ENCODE assay signal across 19 cellular contexts in genomic region chr2:200203381-200203827, GRCh38.
A peak's percentile ranks its signal among the peaks of the same experiment; 100 is the strongest.
DNase-seq lines count a peak whose midpoint lies in the region; ATAC-seq and TF ChIP-seq lines count a peak whose summit lies in the region.
"Had no signal": no experiment of that assay in that cellular context is flagged by ENCODE, and none has a peak within 500 bp of the region (broad histone marks: within the 10 kb centered on the region; RNA-seq: fewer than 3 reads in every experiment).

No MANE protein-coding gene starts in this region.

- peaks cover 46 to 51% of the 10 kb centered on the region in 2 experiments for H3K4me1 Mint-ChIP-seq in H9
- peaks cover 63% of the 10 kb centered on the region for H3K4me1 Mint-ChIP-seq in WTC11
- H3K4me1 Mint-ChIP-seq in neural progenitor cell, result peaks cover 11% of the 10 kb centered on the region
- no peaks in the 10 kb centered on the region for H3K4me1 Mint-ChIP-seq in activated T-cell treated with anti-CD3 and anti-CD28 coated beads, Interleukin-2, amount 50 U/mL, for 24 hours (ENCODE audit: low read depth)
- H3K4me1 Mint-ChIP-seq: CD4-positive, alpha-beta memory T cell had no signal

- H3K9me3 ChIP-seq in H9 (ENCODE audit: control insufficient read depth, low read depth, low read length), result no peaks in the 10 kb centered on the region
- peaks cover 9% of the 10 kb centered on the region for H3K9me3 ChIP-seq in neural progenitor cell (ENCODE audit: low read depth)
- H3K9me3 ChIP-seq in heart left ventricle, result peaks cover 0 to 15% (median 3%) of the 10 kb centered on the region in 12 donors
- H3K9me3 ChIP-seq: HAP-1 had no signal

- no peak overlapping the region for H3K4ac ChIP-seq in H9 (ENCODE audit: low read depth, low read length)

- no peak overlapping the region for H2BK12ac ChIP-seq in H9 (ENCODE audit: insufficient read length, low read depth, low read length)

- no peak overlapping the region for H4K91ac ChIP-seq in H9 (ENCODE audit: insufficient read length, low read depth, low read length)

- POLR2A ChIA-PET in WTC11 (lab: Charles Lee), result no interaction called here

- H2BK15ac ChIP-seq in H9 (ENCODE audit: low read depth, low read length), result no peak overlapping the region

- peaks cover 7% of the 10 kb centered on the region for H3F3A ChIP-seq in neural progenitor cell (ENCODE audit: low read depth)

- H3K79me1 ChIP-seq in H9 (ENCODE audit: insufficient read depth, low read depth, low read length, poor library complexity, severe bottlenecking), result no peaks in the 10 kb centered on the region

- H3K14ac ChIP-seq in H9 (ENCODE audit: insufficient read depth, low read length), result no peak overlapping the region

- no peak overlapping the region for H3K18ac ChIP-seq in H9 (ENCODE audit: insufficient read length, low read depth, low read length)

- WGBS in H9 (ENCODE audit: extremely low coverage, insufficient read length, low lambda C conversion rate), result no CpG with 5 or more reads among the region's 2 CpGs
- 76 to 86% (median 84%) methylated on average over 2 of the region's 2 CpGs for WGBS in heart left ventricle, 4 donors

- H2BK5ac ChIP-seq in H9 (ENCODE audit: insufficient read length, low read length), result no peak overlapping the region

- TF ChIP-seq POLR2A in heart left ventricle (IDR thresholded peaks at IDR 0.05), result no peak

- no peak overlapping the region for H3K4me3 ChIP-seq in neural progenitor cell
- no peak overlapping the region for H3K4me3 ChIP-seq in H7 (ENCODE audit: insufficient read depth, low read depth, low read length)
- no peak overlapping the region for H3K4me3 ChIP-seq in heart left ventricle
- H3K4me3 ChIP-seq: A549, HAP-1 had no signal

- ATAC-seq in WTC11 (peak; percentile 91), heart left ventricle (no peak)
- ATAC-seq: A549, Right ventricle myocardium inferior had no signal

- intact Hi-C loops in heart left ventricle (cut with DNase I), result no loop called here

- no peak overlapping the region for H3K23ac ChIP-seq in H9 (ENCODE audit: insufficient read length, low read depth, low read length)

- H4K20me1 ChIP-seq in H9 (ENCODE audit: control insufficient read depth, insufficient read depth, insufficient read length) (no peaks in the 10 kb centered on the region), neural progenitor cell (ENCODE audit: low read depth) (no peaks in the 10 kb centered on the region)

- no peak overlapping the region for H2AFZ ChIP-seq in H9 (ENCODE audit: low read length)
- no peak overlapping the region for H2AFZ ChIP-seq in neural progenitor cell (replicated peaks)

- no peak for TF ChIP-seq CTCF in H9 (conservative IDR thresholded peaks at IDR 0.05)
- TF ChIP-seq CTCF in WTC11 (IDR thresholded peaks at IDR 0.05), result no peak
- TF ChIP-seq CTCF in neural progenitor cell (IDR thresholded peaks at IDR 0.05), result no peak
- no peak for TF ChIP-seq CTCF in heart left ventricle (IDR thresholded peaks at IDR 0.05)

- no peak overlapping the region for H3K56ac ChIP-seq in H9 (ENCODE audit: insufficient read length, low read depth, low read length)

- no peak overlapping the region for H2BK120ac ChIP-seq in H9 (ENCODE audit: low read depth, low read length, poor library complexity, severe bottlenecking)

- peak overlapping the region; percentile 96 for H3K27ac ChIP-seq in H9 (ENCODE audit: insufficient read length, low read depth, low read length)
- no peak overlapping the region for H3K27ac ChIP-seq in neural progenitor cell
- no peak overlapping the region for H3K27ac ChIP-seq in heart left ventricle
- H3K27ac ChIP-seq: A549 had no signal

- DNase-seq in H9 (no peak), WTC11 (ENCODE audit: low spot score) (no peak), iPS DF 19.7 (ENCODE audit: low read depth, low spot score) (peak; percentile 99), neural progenitor cell (ENCODE audit: low spot score) (peak; percentile 17), H7 (no peak), islet precursor cell (no peak), heart left ventricle (no peak)
- DNase-seq in activated T-cell treated with anti-CD3 and anti-CD28 coated beads, Interleukin-2, amount 50 U/mL, for 24 hours, result no peak
- DNase-seq: Calu3; CD4-positive, alpha-beta memory T cell; DMS53; EL; NCI-H1048; NCI-H1436 treated with DMSO at 0.1 percent for 48 hours; NCI-H2081 treated with DMSO at 0.1 percent for 48 hours; NCI-H446 treated with DMSO at 0.1 percent for 48 hours had no signal

- H3K4me2 ChIP-seq in H9 (ENCODE audit: insufficient read depth, insufficient read length, low read length) (no peak overlapping the region), neural progenitor cell (peak overlapping the region; percentile 38)
- H3K4me2 ChIP-seq: A549 had no signal

- H3K9ac ChIP-seq in H9 (ENCODE audit: extremely low read depth, insufficient read length, low read length), result no peak overlapping the region
- H3K9ac ChIP-seq in neural progenitor cell, result no peak overlapping the region

- H3K27me3 Mint-ChIP-seq in H9 (ENCODE audit: low read depth), result no peaks in the 10 kb centered on the region
- H3K27me3 Mint-ChIP-seq in WTC11 (ENCODE audit: low read depth), result no peaks in the 10 kb centered on the region
- H3K27me3 Mint-ChIP-seq in neural progenitor cell (ENCODE audit: insufficient read depth, low read depth), result peaks cover 2% of the 10 kb centered on the region
- peaks cover 9% of the 10 kb centered on the region for H3K27me3 Mint-ChIP-seq in activated T-cell treated with anti-CD3 and anti-CD28 coated beads, Interleukin-2, amount 50 U/mL, for 24 hours

- peaks cover 22% of the 10 kb centered on the region in 2 experiments for H3K9me3 Mint-ChIP-seq in H9
- H3K9me3 Mint-ChIP-seq in WTC11, result peaks cover 22% of the 10 kb centered on the region
- H3K9me3 Mint-ChIP-seq in neural progenitor cell, result peaks cover 11% of the 10 kb centered on the region
- H3K9me3 Mint-ChIP-seq in activated T-cell treated with anti-CD3 and anti-CD28 coated beads, Interleukin-2, amount 50 U/mL, for 24 hours, result no peaks in the 10 kb centered on the region

- H3K4me1 ChIP-seq in H9 (ENCODE audit: insufficient read depth, low read length), result peaks cover 2% of the 10 kb centered on the region; the same call in 1 of the 2 replicates
- peaks cover 20% of the 10 kb centered on the region for H3K4me1 ChIP-seq in neural progenitor cell
- H3K4me1 ChIP-seq in heart left ventricle, result peaks cover 0 to 8% (median 0%) of the 10 kb centered on the region in 12 donors
- H3K4me1 ChIP-seq: HAP-1 had no signal

- H2BK20ac ChIP-seq in H9 (ENCODE audit: low read depth, low read length, poor library complexity, severe bottlenecking), result no peak overlapping the region

- H3K79me2 ChIP-seq in H9 (ENCODE audit: insufficient read depth, low read length) (0 out of 2 replicates have a peak, but pooled peaks cover 2% of the 10 kb centered on the region), neural progenitor cell (ENCODE audit: low read depth) (no peaks in the 10 kb centered on the region)

- H3T11ph ChIP-seq in H9 (ENCODE audit: low read length), result no peak overlapping the region

- peaks cover 16 to 21% (median 20%) of the 10 kb centered on the region in 3 experiments for H3K36me3 Mint-ChIP-seq in H9 (ENCODE audit: insufficient read depth in 1 of 3, low read depth in 3 of 3)
- peaks cover 33% of the 10 kb centered on the region for H3K36me3 Mint-ChIP-seq in WTC11
- no peaks in the 10 kb centered on the region for H3K36me3 Mint-ChIP-seq in neural progenitor cell
- no peaks in the 10 kb centered on the region for H3K36me3 Mint-ChIP-seq in activated T-cell treated with anti-CD3 and anti-CD28 coated beads, Interleukin-2, amount 50 U/mL, for 24 hours (ENCODE audit: low read depth)
- H3K36me3 Mint-ChIP-seq: CD4-positive, alpha-beta memory T cell had no signal

- H2AK5ac ChIP-seq in H9 (ENCODE audit: insufficient read length, low read length), result no peak overlapping the region

- CTCF ChIA-PET in WTC11 (lab: Charles Lee), result no interaction called here

- peak overlapping the region; percentile 97 to 100 (median 97) for H3K27ac Mint-ChIP-seq in H9
- H3K27ac Mint-ChIP-seq in WTC11, result peak overlapping the region; percentile 100
- H3K27ac Mint-ChIP-seq in neural progenitor cell, result no peak overlapping the region
- H3K27ac Mint-ChIP-seq in activated T-cell treated with anti-CD3 and anti-CD28 coated beads, Interleukin-2, amount 50 U/mL, for 24 hours, result no peak overlapping the region
- H3K27ac Mint-ChIP-seq: CD4-positive, alpha-beta memory T cell had no signal

- no peaks in the 10 kb centered on the region for H3K23me2 ChIP-seq in H9 (ENCODE audit: insufficient read length, low read depth, low read length, poor library complexity, severe bottlenecking)

- H3K27me3 ChIP-seq in H9 (ENCODE audit: insufficient read depth, low read length) (no peaks in the 10 kb centered on the region), neural progenitor cell (no peaks in the 10 kb centered on the region), H7 (ENCODE audit: control insufficient read depth, insufficient read depth, low read length) (no peaks in the 10 kb centered on the region), heart left ventricle (no peaks in the 10 kb centered on the region)

- no peak overlapping the region for H4K5ac ChIP-seq in H9 (ENCODE audit: insufficient read length, low read depth, low read length)

- H4K8ac ChIP-seq in H9 (replicated peaks; ENCODE audit: insufficient read length, low read depth, low read length), result no peak overlapping the region

- no peaks in the 10 kb centered on the region for H3K36me3 ChIP-seq in neural progenitor cell
- no peaks in the 10 kb centered on the region for H3K36me3 ChIP-seq in H7 (replicated peaks; ENCODE audit: control insufficient read depth, insufficient read depth, low read length)
- H3K36me3 ChIP-seq in heart left ventricle, result no peaks in the 10 kb centered on the region
- H3K36me3 ChIP-seq: HAP-1 had no signal

- H3K4me3 Mint-ChIP-seq in H9 (0 out of 5 replicates have a peak overlapping the region, but pooled peaks of 1 of the 2 experiments have one; percentile 5), WTC11 (peak overlapping the region; percentile 3; the same call in 1 of the 2 replicates), neural progenitor cell (no peak overlapping the region)
- H3K4me3 Mint-ChIP-seq in activated T-cell treated with anti-CD3 and anti-CD28 coated beads, Interleukin-2, amount 50 U/mL, for 24 hours, result no peak overlapping the region
- H3K4me3 Mint-ChIP-seq: CD4-positive, alpha-beta memory T cell had no signal

Comparison
In these comparisons a context has a peak if more than half of its experiments do, and no peak if none do; other contexts are left out.
1. DNase-seq: peak in iPS DF 19.7 (single experiment) and neural progenitor cell (single experiment); none in H9 (single experiment), WTC11 (single experiment), activated T-cell treated with anti-CD3 and anti-CD28 coated beads, Interleukin-2, amount 50 U/mL, for 24 hours (single experiment), H7 (single experiment), islet precursor cell (single experiment) and heart left ventricle (0 of 5).
2. H3K27ac Mint-ChIP-seq: peak in H9 (3 of 3) and WTC11 (single experiment); none in neural progenitor cell (single experiment) and activated T-cell treated with anti-CD3 and anti-CD28 coated beads, Interleukin-2, amount 50 U/mL, for 24 hours (single experiment).